15 cellular contexts compared by ENCODE assay signal in the genomic region with DNA sequence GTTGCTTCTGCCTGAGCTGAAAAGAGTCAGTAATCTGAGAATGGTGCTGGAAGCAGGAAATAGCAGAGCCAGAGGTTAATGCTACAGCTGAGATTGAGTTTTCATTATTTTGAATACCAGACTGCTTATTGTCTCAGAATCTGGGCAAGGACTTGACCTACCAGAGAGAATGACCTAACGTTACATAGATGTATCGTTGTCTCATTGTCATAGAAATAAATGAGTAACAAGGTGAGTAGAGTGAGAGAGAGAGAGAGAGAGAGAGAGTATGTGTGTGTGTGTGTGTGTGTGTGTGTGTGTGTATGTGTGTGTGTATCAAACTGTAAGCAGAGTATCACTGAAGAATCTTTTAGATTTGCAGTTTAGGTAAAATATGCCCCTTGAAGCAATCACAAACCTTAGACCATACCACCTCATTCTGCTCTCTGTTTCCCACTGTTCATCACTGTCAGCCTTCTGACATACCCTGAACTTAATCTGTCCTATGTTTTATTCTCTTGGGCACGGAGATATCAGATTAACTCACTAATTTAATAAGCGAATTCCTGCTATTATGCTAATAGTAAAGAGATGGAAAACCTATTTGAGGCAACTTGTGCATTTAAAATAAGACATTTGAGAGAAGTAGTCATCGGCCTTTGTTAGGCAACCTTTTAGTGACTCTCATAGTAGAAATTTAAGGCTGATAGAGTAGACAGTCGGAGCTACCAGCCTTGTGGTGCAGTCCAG.
DNase-seq lines count a peak whose midpoint lies in the region; ATAC-seq and TF ChIP-seq lines count a peak whose summit lies in the region.
"Had no signal": no experiment of that assay in that cellular context is flagged by ENCODE, and none has a peak within 500 bp of the region (broad histone marks: within the 10 kb centered on the region; RNA-seq: fewer than 3 reads in every experiment).

No MANE protein-coding gene starts in this region.

- intact Hi-C loops in HCT116 (cut with micrococcal nuclease): no loop called here

- no peak overlapping the region for H3K9ac ChIP-seq in HCT116 (ENCODE audit: low read length)

- no peaks in the 10 kb centered on the region for H3K79me2 ChIP-seq in HCT116 (ENCODE audit: insufficient read depth, low read length)

- peaks cover 11 to 12% of the 10 kb centered on the region in 2 experiments for H3K4me1 ChIP-seq in HCT116 (ENCODE audit: control insufficient read depth in 1 of 2, insufficient read depth in 2 of 2, low read length in 2 of 2)

- no peak overlapping the region for H3K4me2 ChIP-seq in HCT116 (ENCODE audit: low read length)

- no peaks in the 10 kb centered on the region for H4K20me1 ChIP-seq in HCT116 (ENCODE audit: insufficient read depth)

- ATAC-seq in HCT116 (no peak), GM21423 (IDR thresholded peaks at IDR 0.05; ENCODE audit: unreplicated experiment) (no peak)
- ATAC-seq: activated CD4-positive, CD25-positive, alpha-beta regulatory T cell treated with anti-CD3 and anti-CD28 coated beads, Interleukin-2, amount 50 U/mL, for 24 hours had no signal

- H3K36me3 ChIP-seq in HCT116 (ENCODE audit: control insufficient read depth in 1 of 2, insufficient read depth in 2 of 2, low read length in 2 of 2): no peaks in the 10 kb centered on the region

- RAD21 ChIA-PET in HCT116 (lab: Charles Lee; ENCODE audit: low non-redundant PET in 1 of 2, low total read pairs in 2 of 2, uncharacterized antibody in 2 of 2, unreplicated experiment in 2 of 2): no interaction called here

- H3K4me3 ChIP-seq in HCT116 (replicated peaks in 1 of 2; ENCODE audit: low read depth in 1 of 2, low read length in 2 of 2): no peak overlapping the region

- CTCF ChIA-PET in HCT116 (lab: Charles Lee): no interaction called here

- BruUV-seq in HCT116 (replicated peaks; lab: Mats Ljungman, UMichigan): no TSS peak

- POLR2A ChIA-PET in HCT116 (lab: Charles Lee): no interaction called here

- no peak for TF ChIP-seq POLR2A in HCT116 (IDR thresholded peaks at IDR 0.05; ENCODE audit: borderline replicate concordance, extremely low read depth, insufficient read depth, insufficient read length)

- TF ChIP-seq CTCF in HCT116 (IDR thresholded peaks at IDR 0.05 in 2 of 3, conservative IDR thresholded peaks at IDR 0.05 in 1 of 3; ENCODE audit: borderline replicate concordance in 1 of 3, insufficient read depth in 1 of 3, low read depth in 2 of 3, low read length in 2 of 3): no peak

- no peak overlapping the region for H3K27ac ChIP-seq in HCT116 (ENCODE audit: low read depth, low read length)

- TF ChIP-seq RAD21 in HCT116 (IDR thresholded peaks at IDR 0.05; ENCODE audit: low read depth): no peak

- no peaks in the 10 kb centered on the region for H3K9me3 ChIP-seq in HCT116 (ENCODE audit: control insufficient read depth in 1 of 2, insufficient read depth in 1 of 2, low read depth in 1 of 2, low read length in 2 of 2)

- no peak overlapping the region for H2AFZ ChIP-seq in HCT116 (ENCODE audit: low read depth, low read length, poor library complexity, severe bottlenecking)

- no peaks in the 10 kb centered on the region for H3K27me3 ChIP-seq in HCT116 (ENCODE audit: insufficient read depth, low read length)

- DNase-seq in HCT116 (ENCODE audit: low read depth, low spot score) (no peak), amniotic epithelial cell (ENCODE audit: low read depth) (peak; percentile 50), fibroblast of the conjunctiva (ENCODE audit: low read depth) (peak; percentile 87), stromal cell of bone marrow (ENCODE audit: low read depth) (peak; percentile 69), DMS79 (lab: John Stamatoyannopoulos, UW) (no peak), OCI-M1 (lab: John Stamatoyannopoulos, UW) (no peak)
- no peak for DNase-seq in activated CD4-positive, alpha-beta T cell treated with anti-CD3 and anti-CD28 coated beads for 48 hours
- DNase-seq: DND-41; effector CD8-positive, alpha-beta T cell; immature natural killer cell; KG1; NCI-H345; SIG-M5 had no signal

- no peaks in the 10 kb centered on the region for H3K9me2 ChIP-seq in HCT116 (ENCODE audit: insufficient read depth)

TF ChIP-seq in HCT116, 20 proteins besides CTCF, POLR2A, EP300 and RAD21:
- no peak for TF ChIP-seq TCF7L2 (IDR thresholded peaks at IDR 0.05; ENCODE audit: borderline replicate concordance, extremely low read depth, insufficient read depth, insufficient read length)
- 0 out of 2 replicates have a peak, but pooled peaks have one; percentile 5 for TF ChIP-seq FOSL1 (IDR thresholded peaks at IDR 0.05; ENCODE audit: low read depth)

Comparison
In these comparisons a context has a peak if more than half of its experiments do, and no peak if none do; other contexts are left out.
1. DNase-seq: peak in amniotic epithelial cell (single experiment), fibroblast of the conjunctiva (single experiment) and stromal cell of bone marrow (single experiment); none in HCT116 (single experiment), DMS79 (single experiment), OCI-M1 (single experiment) and activated CD4-positive, alpha-beta T cell treated with anti-CD3 and anti-CD28 coated beads for 48 hours (single experiment).